8 cellular contexts compared by ENCODE assay signal in genomic region chr10:30151581-30152389, GRCh38.
DNase-seq lines count a peak whose midpoint lies in the region; ATAC-seq and TF ChIP-seq lines count a peak whose summit lies in the region.

No MANE protein-coding gene starts in this region.

- peaks cover 50% of the 10 kb centered on the region for H3K27me3 Mint-ChIP-seq in T-helper 2 cell treated with Interferon-gamma antibody and Interleukin-4, amounts not matched to agents 5 μg/mL and 100 μg/mL, for 36 hours (ENCODE audit: low read depth)

- H3K4me3 ChIP-seq in IMR-90 (ENCODE audit: insufficient read depth, low read depth, low read length), result no peak overlapping the region
- H3K4me3 ChIP-seq in adipocyte (ENCODE audit: low read length), result peak overlapping the region; percentile 43

- H3K4me3 Mint-ChIP-seq in T-helper 2 cell treated with Interferon-gamma antibody and Interleukin-4, amounts not matched to agents 5 μg/mL and 100 μg/mL, for 36 hours, result no peak overlapping the region

- H2BK120ac ChIP-seq in IMR-90 (ENCODE audit: low read depth, low read length), result peak overlapping the region; percentile 56; the same call in 1 of the 2 replicates

- peak; percentile 33; the same call in 1 of the 2 replicates for TF ChIP-seq RAD21 in IMR-90 (IDR thresholded peaks at IDR 0.05; ENCODE audit: low read length)

- H3K9ac ChIP-seq in IMR-90 (ENCODE audit: low read depth, low read length) (no peak overlapping the region), adipocyte (ENCODE audit: low read length) (peak overlapping the region; percentile 22)

- H3K18ac ChIP-seq in IMR-90 (ENCODE audit: low read depth, low read length), result no peak overlapping the region

- H3K4me1 Mint-ChIP-seq in T-helper 2 cell treated with Interferon-gamma antibody and Interleukin-4, amounts not matched to agents 5 μg/mL and 100 μg/mL, for 36 hours (ENCODE audit: low read depth), result peaks cover 40% of the 10 kb centered on the region

- H2BK20ac ChIP-seq in IMR-90 (ENCODE audit: low read depth, low read length), result peak overlapping the region; percentile 71; the same call in 1 of the 2 replicates

- dilution Hi-C loops in IMR-90 (cut with HindIII; ENCODE audit: low sequenced_read_pairs, unreplicated experiment), result no loop called here

- TF ChIP-seq CTCF in IMR-90 (conservative IDR thresholded peaks at IDR 0.05; ENCODE audit: low read depth, low read length), result peak; percentile 14; the same call in 1 of the 2 replicates

- H3K4me2 ChIP-seq in IMR-90 (ENCODE audit: low read depth, low read length), result no peak overlapping the region

- no peak overlapping the region for H3K27ac ChIP-seq in IMR-90 (ENCODE audit: insufficient read depth, low read length)
- no peak overlapping the region for H3K27ac ChIP-seq in substantia nigra (ENCODE audit: low read depth, low read length, poor library complexity, severe bottlenecking)

- WGBS in IMR-90 (ENCODE audit: extremely low coverage in 2 of 2, insufficient read length in 1 of 2), 2 experiments, result 61% methylated on average over 4 of the region's 8 CpGs; no CpG with 5 or more reads in 1 of the 2 experiments

- POLR2A ChIA-PET in IMR-90 (lab: Charles Lee; ENCODE audit: unreplicated experiment), result no interaction called here

- H3K4ac ChIP-seq in IMR-90 (ENCODE audit: low read depth, low read length), result peak overlapping the region; percentile 41; the same call in 1 of the 2 replicates

- no peak overlapping the region for H2AK9ac ChIP-seq in IMR-90 (replicated peaks; ENCODE audit: low read depth, low read length, poor library complexity)

- no peaks in the 10 kb centered on the region for H3K36me3 ChIP-seq in IMR-90 (ENCODE audit: control insufficient read depth, insufficient read depth, low read length)
- H3K36me3 ChIP-seq in adipocyte (ENCODE audit: control insufficient read depth, insufficient read depth, low read length, severe bottlenecking), result no peaks in the 10 kb centered on the region

- H2AK5ac ChIP-seq in IMR-90 (ENCODE audit: low read depth, low read length), result peak overlapping the region; percentile 37; the same call in 1 of the 2 replicates

- no peaks in the 10 kb centered on the region for H3K79me1 ChIP-seq in IMR-90 (ENCODE audit: low read depth in 1 of 2, low read length in 2 of 2)

- H3K9me3 ChIP-seq in IMR-90 (ENCODE audit: control insufficient read depth, insufficient read depth, low read length) (no peaks in the 10 kb centered on the region), adipocyte (ENCODE audit: control insufficient read depth, low read length) (peaks cover 4% of the 10 kb centered on the region)

- H3K23ac ChIP-seq in IMR-90 (ENCODE audit: low read depth, low read length), result no peak overlapping the region

- ATAC-seq in IMR-90 (ENCODE audit: low read depth) (peak; percentile 100), HG03159 (IDR thresholded peaks at IDR 0.05; ENCODE audit: unreplicated experiment) (no peak)

- H2AFZ ChIP-seq in IMR-90 (replicated peaks; ENCODE audit: low read length, poor library complexity), result peak overlapping the region; percentile 69

- intact Hi-C loops in IMR-90 (cut with micrococcal nuclease), result no loop called here

- H4K20me1 ChIP-seq in IMR-90 (ENCODE audit: insufficient read depth, low read length), result no peaks in the 10 kb centered on the region

- 0 out of 2 replicates have a peak overlapping the region, but pooled peaks have one; percentile 30 for H4K5ac ChIP-seq in IMR-90 (ENCODE audit: low read depth, low read length)

- H3K14ac ChIP-seq in IMR-90 (replicated peaks; ENCODE audit: low read depth, low read length), result peak overlapping the region; percentile 31; the same call in 1 of the 2 replicates

- DNase-seq in AG20443 (ENCODE audit: low spot score), result peak; percentile 92
- peak; percentile 88 for DNase-seq in IMR-90
- peak; percentile 79 for DNase-seq in adipocyte (ENCODE audit: low read depth)
- peak; percentile 96 for DNase-seq in islet precursor cell
- DNase-seq in T-helper 2 cell treated with Interferon-gamma antibody and Interleukin-4, amounts not matched to agents 5 μg/mL and 100 μg/mL, for 36 hours (ENCODE audit: low spot score), result no peak
- DNase-seq in mucosa of gallbladder (ENCODE audit: low spot score), result no peak
- no peak for DNase-seq in substantia nigra (lab: John Stamatoyannopoulos, UW)

- H4K91ac ChIP-seq in IMR-90 (ENCODE audit: insufficient read depth, low read depth, low read length), result peak overlapping the region; percentile 56; the same call in 1 of the 2 replicates

- H2BK5ac ChIP-seq in IMR-90 (ENCODE audit: low read depth, low read length, poor library complexity, severe bottlenecking), result no peak overlapping the region

- H2BK15ac ChIP-seq in IMR-90 (ENCODE audit: low read depth, low read length), result peak overlapping the region; percentile 51; the same call in 1 of the 3 replicates

- BruUV-seq in IMR-90 (replicated peaks; lab: Mats Ljungman, UMichigan), result no TSS peak

- peaks cover 5% of the 10 kb centered on the region for H3K9me1 ChIP-seq in IMR-90 (ENCODE audit: insufficient read depth, low read length)

- peaks cover 4% of the 10 kb centered on the region; the same call in 1 of the 2 replicates for H3K4me1 ChIP-seq in IMR-90 (ENCODE audit: control insufficient read depth, insufficient read depth, low read length)
- H3K4me1 ChIP-seq in adipocyte (ENCODE audit: control insufficient read depth, insufficient read depth, low read length), result peaks cover 17% of the 10 kb centered on the region

- H3K27ac Mint-ChIP-seq in T-helper 2 cell treated with Interferon-gamma antibody and Interleukin-4, amounts not matched to agents 5 μg/mL and 100 μg/mL, for 36 hours, result no peak overlapping the region

- peaks cover 9% of the 10 kb centered on the region for H3K9me3 Mint-ChIP-seq in T-helper 2 cell treated with Interferon-gamma antibody and Interleukin-4, amounts not matched to agents 5 μg/mL and 100 μg/mL, for 36 hours

- H3K56ac ChIP-seq in IMR-90 (ENCODE audit: extremely low read depth, insufficient read depth, low read length), result no peak overlapping the region

- CTCF ChIA-PET in IMR-90 (lab: Yijun Ruan, JAX), result interaction anchor here (1.0 kb wide), 1 partner anchor 10 kb away, joined by 3 read pairs; no protein-coding TSS in a partner anchor

- TF ChIP-seq POLR2A in IMR-90 (IDR thresholded peaks at IDR 0.05; ENCODE audit: low read depth, low read length), result no peak

- in situ Hi-C loops in IMR-90 (cut with MboI; ENCODE audit: low sequenced_read_pairs), result no loop called here

- H3K27me3 ChIP-seq in IMR-90 (ENCODE audit: control insufficient read depth, insufficient read depth, low read length), result no peaks in the 10 kb centered on the region; the same call in 1 of the 2 replicates
- H3K27me3 ChIP-seq in adipocyte (replicated peaks; ENCODE audit: control insufficient read depth, insufficient read depth, low read length), result no peaks in the 10 kb centered on the region

- H3K36me3 Mint-ChIP-seq in T-helper 2 cell treated with Interferon-gamma antibody and Interleukin-4, amounts not matched to agents 5 μg/mL and 100 μg/mL, for 36 hours (ENCODE audit: low read depth), result peaks cover 3% of the 10 kb centered on the region

- H4K8ac ChIP-seq in IMR-90 (ENCODE audit: low read depth in 2 of 2, low read length in 2 of 2), result 0 out of 4 replicates have a peak overlapping the region, but pooled peaks of 1 of the 2 experiments have one; percentile 7

TF ChIP-seq in IMR-90, 13 proteins besides CTCF, POLR2A, EP300 and RAD21:
- peak; percentile 81 for TF ChIP-seq RFX5 (IDR thresholded peaks at IDR 0.05; ENCODE audit: low read depth, low read length)
- no peak for TF ChIP-seq MAZ (IDR thresholded peaks at IDR 0.05; ENCODE audit: borderline replicate concordance, low read depth, low read length)
- no peak for TF ChIP-seq SMC3 (IDR thresholded peaks at IDR 0.05; ENCODE audit: low read depth, low read length)
- 0 out of 2 replicates have a peak, but pooled peaks have one; percentile 9 for TF ChIP-seq MAFK (IDR thresholded peaks at IDR 0.05; ENCODE audit: low read depth, low read length)
- peak; percentile 74; the same call in 1 of the 2 replicates for TF ChIP-seq NFE2L2 (IDR thresholded peaks at IDR 0.05; ENCODE audit: low read depth, low read length)
- TF ChIP-seq, protein P1, sequence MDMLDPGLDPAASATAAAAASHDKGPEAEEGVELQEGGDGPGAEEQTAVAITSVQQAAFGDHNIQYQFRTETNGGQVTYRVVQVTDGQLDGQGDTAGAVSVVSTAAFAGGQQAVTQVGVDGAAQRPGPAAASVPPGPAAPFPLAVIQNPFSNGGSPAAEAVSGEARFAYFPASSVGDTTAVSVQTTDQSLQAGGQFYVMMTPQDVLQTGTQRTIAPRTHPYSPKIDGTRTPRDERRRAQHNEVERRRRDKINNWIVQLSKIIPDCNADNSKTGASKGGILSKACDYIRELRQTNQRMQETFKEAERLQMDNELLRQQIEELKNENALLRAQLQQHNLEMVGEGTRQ (IDR thresholded peaks at IDR 0.05; ENCODE audit: low read depth, low read length), result no peak
- TF ChIP-seq FOS (IDR thresholded peaks at IDR 0.05; ENCODE audit: low read depth, low read length), result peak; percentile 60
- TF ChIP-seq CHD1 (IDR thresholded peaks at IDR 0.05; ENCODE audit: low read depth, low read length), result no peak
- TF ChIP-seq BHLHE40 (IDR thresholded peaks at IDR 0.05; ENCODE audit: low read depth, low read length), result no peak
- TF ChIP-seq MXI1 (IDR thresholded peaks at IDR 0.05; ENCODE audit: borderline replicate concordance, low read depth, low read length), result no peak
- no peak for TF ChIP-seq RCOR1 (IDR thresholded peaks at IDR 0.05; ENCODE audit: insufficient replicate concordance, low read length)
- TF ChIP-seq ELK1 (IDR thresholded peaks at IDR 0.05; ENCODE audit: borderline replicate concordance, low read depth, low read length), result no peak
- no peak for TF ChIP-seq CEBPB (IDR thresholded peaks at IDR 0.05; ENCODE audit: low read depth, low read length)

Comparison
In these comparisons a context has a peak if more than half of its experiments do, and no peak if none do; other contexts are left out.
1. DNase-seq: peak in AG20443 (single experiment), IMR-90 (single experiment), adipocyte (single experiment) and islet precursor cell (single experiment); none in T-helper 2 cell treated with Interferon-gamma antibody and Interleukin-4, amounts not matched to agents 5 μg/mL and 100 μg/mL, for 36 hours (single experiment), mucosa of gallbladder (single experiment) and substantia nigra (0 of 49).